8 cellular contexts compared by ENCODE assay signal in the genomic region with DNA sequence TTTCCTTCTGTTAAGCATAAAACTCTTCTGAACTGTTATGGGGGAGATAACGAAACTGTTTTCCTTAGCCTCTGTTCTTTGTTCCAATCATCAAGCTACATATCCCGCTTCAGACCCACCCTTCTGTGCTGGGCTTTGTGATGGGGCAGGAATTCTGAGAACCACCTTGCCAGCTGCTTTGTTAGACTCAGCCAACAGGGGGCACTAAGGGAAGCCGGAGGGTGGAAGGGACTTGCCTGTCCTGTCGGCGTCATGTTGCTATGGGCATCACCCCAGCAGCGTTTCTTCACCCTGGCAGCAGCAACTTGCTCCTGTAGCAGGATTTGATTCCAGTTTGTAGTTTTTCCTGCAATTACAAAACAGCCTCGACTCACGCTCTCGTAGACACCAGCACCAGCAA.
DNase-seq lines count a peak whose midpoint lies in the region; ATAC-seq and TF ChIP-seq lines count a peak whose summit lies in the region.

No MANE protein-coding gene starts in this region.

- ATAC-seq in GM18870 (IDR thresholded peaks at IDR 0.05; ENCODE audit: unreplicated experiment), result peak; percentile 50

- no peaks in the 10 kb centered on the region for H3K36me3 ChIP-seq in BJ (ENCODE audit: control insufficient read depth, insufficient read depth, low read length)

- TF ChIP-seq CTCF in BJ (IDR thresholded peaks at IDR 0.05; ENCODE audit: insufficient read depth, low read depth, low read length), result peak; percentile 35
- peak; percentile 12 for TF ChIP-seq CTCF in VCaP (conservative IDR thresholded peaks at IDR 0.05)

- DNase-seq in BJ (ENCODE audit: low read depth) (no peak), HT-29 (ENCODE audit: low spot score) (peak; percentile 57), iPS DF 4.7 (ENCODE audit: extremely low read depth, low spot score) (peak; percentile 71), NCI-H2171 (lab: John Stamatoyannopoulos, UW) (no peak), NCI-H2171 treated with DMSO at 0.1 percent for 48 hours (lab: John Stamatoyannopoulos, UW) (no peak), activated gamma-delta T cell treated with Interleukin-2 at 50 U/mL for 16 hours (no peak)

- no peak overlapping the region for H3K27ac ChIP-seq in VCaP

- no peak overlapping the region for H3K4me3 ChIP-seq in BJ (ENCODE audit: low read depth, low read length)

- H3K27me3 ChIP-seq in BJ (ENCODE audit: control insufficient read depth, insufficient read depth, low read length), result no peaks in the 10 kb centered on the region

- POLR2A ChIA-PET in BJ (lab: Charles Lee), result no interaction called here

- CTCF ChIA-PET in BJ (lab: Yijun Ruan, JAX), result interaction anchor here (0.6 to 1.0 kb wide), 3 partner anchors 10 to 472 kb away, joined by 3 read pairs; no protein-coding TSS in a partner anchor

Comparison
In these comparisons a context has a peak if more than half of its experiments do, and no peak if none do; other contexts are left out.
1. DNase-seq: peak in HT-29 (single experiment) and iPS DF 4.7 (single experiment); none in BJ (single experiment), NCI-H2171 (single experiment), NCI-H2171 treated with DMSO at 0.1 percent for 48 hours (single experiment) and activated gamma-delta T cell treated with Interleukin-2 at 50 U/mL for 16 hours (single experiment).